Comparison of ENCODE assay signal across 20 cellular contexts in genomic region chr9:76716270-76716669, GRCh38. TPM values are rescaled to one million over a fixed set of nuclear protein-coding genes. Genes with fewer than 3 reads are reported as not detected.
DNase-seq lines count a peak whose midpoint lies in the region; ATAC-seq and TF ChIP-seq lines count a peak whose summit lies in the region.
"Had no signal": no experiment of that assay in that cellular context is flagged by ENCODE, and none has a peak within 500 bp of the region (broad histone marks: within the 10 kb centered on the region; RNA-seq: fewer than 3 reads in every experiment).

No MANE protein-coding gene starts in this region.

- no peak for TF ChIP-seq EP300 in transverse colon (IDR thresholded peaks at IDR 0.05; ENCODE audit: low read depth)

- WGBS in transverse colon (ENCODE audit: low coverage in 1 of 2), 2 donors, result 53 to 54% methylated on average over 4 of the region's 4 CpGs

- in situ Hi-C loops in transverse colon (cut with MboI; ENCODE audit: low pct_ligation_motif_present in 1 of 4, low pct_unique_long_range_greater_than_20kb in 1 of 4, low sequenced_read_pairs in 3 of 4), result loop anchor here in 2 of 4 donors (25.0 kb wide), 2 partner anchors 104 to 279 kb away; no protein-coding TSS in a partner anchor

- H3K27ac ChIP-seq in transverse colon, result peak overlapping the region in 2 of 4 donors; percentile 2 to 54
- H3K27ac ChIP-seq: heart right ventricle had no signal

- H3K9me3 ChIP-seq in transverse colon, result no peaks in the 10 kb centered on the region
- H3K9me3 ChIP-seq: heart right ventricle had no signal

- H3K4me3 ChIP-seq in transverse colon, result no peak overlapping the region
- H3K4me3 ChIP-seq: GM23338, heart right ventricle had no signal

- TF ChIP-seq CTCF in transverse colon (IDR thresholded peaks at IDR 0.05), result no peak

- intact Hi-C loops in transverse colon (cut with DNase I; ENCODE audit: low total_unique reads), result no loop called here

- no peak for TF ChIP-seq POLR2A in transverse colon (IDR thresholded peaks at IDR 0.05)

- no peaks in the 10 kb centered on the region for H3K27me3 ChIP-seq in transverse colon

- H3K36me3 ChIP-seq in transverse colon, result no peaks in the 10 kb centered on the region
- H3K36me3 ChIP-seq: heart right ventricle had no signal

- no peak for ATAC-seq in GM19467 (IDR thresholded peaks at IDR 0.05; ENCODE audit: unreplicated experiment)
- ATAC-seq: GM23338, heart right ventricle, PC-3, T-cell had no signal

- DNase-seq in Ammon's horn (ENCODE audit: low spot score) (peak; percentile 68), HCEC 1CT (peak; percentile 18), RKO (ENCODE audit: low spot score) (peak; percentile 27), kidney tubule cell (ENCODE audit: low spot score) (peak; percentile 44), transverse colon (no peak), MV-4-11 (lab: John Stamatoyannopoulos, UW) (no peak), 8988T (no peak)
- DNase-seq: activated naive CD8-positive, alpha-beta T cell treated with anti-CD3 and anti-CD28 coated beads for 36 hours; activated T-cell treated with anti-CD3 and anti-CD28 coated beads for 4 hours; heart right ventricle; KG1; NCI-H2107; PC-3; stimulated activated CD4-positive, alpha-beta T cell treated with anti-CD3 and anti-CD28 coated beads, Interleukin-1b, Interleukin-23, amount 100 ng/mL, for 48 hours; T-cell; trophoblast cell had no signal

- H3K4me1 ChIP-seq in transverse colon, result peaks cover 0 to 14% (median 8%) of the 10 kb centered on the region in 4 donors

RNA-seq across cellular contexts. Expression of gene PCA3, which starts 48.0 kb away (rescaled TPM):
- under 1 TPM in 1 of 4 donors, not detected in 3; 0.27 TPM for total RNA-seq in transverse colon
- total RNA-seq: activated naive CD8-positive, alpha-beta T cell treated with anti-CD3 and anti-CD28 coated beads for 36 hours; epithelial cell of proximal tubule; heart right ventricle; myocyte; PC-3; T-cell had no signal

Comparison
In these comparisons a context has a peak if more than half of its experiments do, and no peak if none do; other contexts are left out.
1. DNase-seq: peak in Ammon's horn (single experiment), HCEC 1CT (single experiment), RKO (single experiment) and kidney tubule cell (single experiment); none in transverse colon (single experiment), MV-4-11 (single experiment) and 8988T (single experiment).